In genomic region chr11:62542111-62542745, GRCh38 we compare ENCODE assay signal across 8 cellular contexts. TPM values are rescaled to one million over a fixed set of nuclear protein-coding genes. Genes with fewer than 3 reads are reported as not detected.
DNase-seq lines count a peak whose midpoint lies in the region; ATAC-seq and TF ChIP-seq lines count a peak whose summit lies in the region.

No MANE protein-coding gene starts in this region.

- ATAC-seq in Right ventricle myocardium inferior (no peak), lung (ENCODE audit: insufficient read depth, low FRiP score) (no peak), GM18511 (IDR thresholded peaks at IDR 0.05; ENCODE audit: unreplicated experiment) (no peak)

- 55 to 63% (median 61%) methylated on average over 6 of the region's 6 CpGs for WGBS in adrenal gland, 4 donors
- WGBS in lung, 2 donors: 50 to 75% methylated on average over 6 of the region's 6 CpGs
- 4 to 6% methylated on average over 6 of the region's 6 CpGs for WGBS in lower leg skin, 2 donors

- H3K9me3 ChIP-seq in right atrium auricular region (no peaks in the 10 kb centered on the region), adrenal gland (replicated peaks in 1 of 3) (no peaks in the 10 kb centered on the region), lung (ENCODE audit: control insufficient read depth in 2 of 2, insufficient read depth in 1 of 2, low read length in 1 of 2) (no peaks in the 10 kb centered on the region), vagina (no peaks in the 10 kb centered on the region)

- intact Hi-C loops in Right ventricle myocardium inferior (cut with DNase I): loop anchor here (2.0 to 5.0 kb wide), 2 partner anchors 117 to 145 kb away; no protein-coding TSS in a partner anchor
- intact Hi-C loops in adrenal gland (cut with DNase I): loop anchor here (5.0 kb wide), 1 partner anchor 120 kb away; no protein-coding TSS in a partner anchor
- intact Hi-C loops in vagina (cut with DNase I): loop anchor here (5.0 kb wide), 2 partner anchors 95 to 120 kb away; no protein-coding TSS in a partner anchor
- intact Hi-C loops in lower leg skin (cut with DNase I; ENCODE audit: low total_unique reads): loop anchor here (5.0 kb wide), 3 partner anchors 45 to 145 kb away; no protein-coding TSS in a partner anchor

- TF ChIP-seq POLR2A in adrenal gland (IDR thresholded peaks at IDR 0.05) (no peak), vagina (IDR thresholded peaks at IDR 0.05) (no peak), lower leg skin (IDR thresholded peaks at IDR 0.05) (no peak)

- peaks cover 2 to 82% of the 10 kb centered on the region in 2 donors for H3K4me1 ChIP-seq in right atrium auricular region
- peaks cover 48 to 75% of the 10 kb centered on the region in 2 donors for H3K4me1 ChIP-seq in adrenal gland (replicated peaks in 1 of 2)
- H3K4me1 ChIP-seq in lung (ENCODE audit: control insufficient read depth in 2 of 2, insufficient read depth in 2 of 2, low read length in 2 of 2): peaks cover 38 to 42% of the 10 kb centered on the region in 2 donors
- H3K4me1 ChIP-seq in vagina: peaks cover 75% of the 10 kb centered on the region

- TF ChIP-seq CTCF in right atrium auricular region (IDR thresholded peaks at IDR 0.05) (no peak), adrenal gland (IDR thresholded peaks at IDR 0.05) (no peak), lung (IDR thresholded peaks at IDR 0.05; ENCODE audit: control extremely low read depth, extremely low read depth) (no peak), vagina (IDR thresholded peaks at IDR 0.05) (no peak), lower leg skin (IDR thresholded peaks at IDR 0.05) (no peak)

- DNase-seq in right atrium auricular region (ENCODE audit: low spot score): no peak
- DNase-seq in Right ventricle myocardium inferior (ENCODE audit: missing footprints): no peak
- no peak for DNase-seq in adrenal gland
- DNase-seq in lung (ENCODE audit: low spot score): no peak
- no peak for DNase-seq in vagina (ENCODE audit: extremely low spot score in 2 of 2)
- DNase-seq in NCI-H1930 (lab: John Stamatoyannopoulos, UW): no peak
- DNase-seq in lower leg skin (ENCODE audit: low spot score in 2 of 2): no peak

- H3K27me3 ChIP-seq in right atrium auricular region (no peaks in the 10 kb centered on the region), adrenal gland (no peaks in the 10 kb centered on the region), lung (ENCODE audit: control insufficient read depth, insufficient read depth) (no peaks in the 10 kb centered on the region), vagina (no peaks in the 10 kb centered on the region)

- H3K4me3 ChIP-seq in right atrium auricular region (peak overlapping the region; percentile 93 to 97), adrenal gland (peak overlapping the region in 1 of 4 donors; percentile 93), lung (no peak overlapping the region), vagina (peak overlapping the region; percentile 99 to 100), lower leg skin (ENCODE audit: low read depth, poor library complexity, severe bottlenecking) (no peak overlapping the region)

- H3K27ac ChIP-seq in right atrium auricular region: peak overlapping the region; percentile 97 to 100
- H3K27ac ChIP-seq in adrenal gland: peak overlapping the region in 4 of 5 donors; percentile 28 to 96 (median 62)
- peak overlapping the region; percentile 98 to 100 for H3K27ac ChIP-seq in lung (ENCODE audit: low read depth in 1 of 2, low read length in 1 of 2)
- peak overlapping the region; percentile 100 for H3K27ac ChIP-seq in vagina

- H3K36me3 ChIP-seq in right atrium auricular region (no peaks in the 10 kb centered on the region), adrenal gland (replicated peaks in 1 of 2) (no peaks in the 10 kb centered on the region), lung (ENCODE audit: control insufficient read depth in 2 of 2, insufficient read depth in 2 of 2, low read length in 2 of 2) (no peaks in the 10 kb centered on the region), vagina (no peaks in the 10 kb centered on the region)

RNA-seq across cellular contexts. Expression of gene AHNAK, which starts 4.4 kb away (rescaled TPM):
- total RNA-seq in right atrium auricular region (100 to 1,000 TPM; 270 to 441 TPM), Right ventricle myocardium inferior (332 TPM), adrenal gland (100 to 1,000 TPM; 121 to 307 (median 204) TPM), lung (100 to 1,000 TPM; 396 to 707 TPM), vagina (828 TPM), lower leg skin (1,000 to 10,000 TPM; 1,345 to 1,611 (median 1,532) TPM)
- polyA plus RNA-seq in adrenal gland (10 to 100 TPM; 32.0 to 35.4 (median 32.7) TPM), lung (10 to 100 TPM; 66.5 to 79.9 TPM)

RNA-seq across cellular contexts. Expression of gene EEF1G, which starts 31.5 kb away (rescaled TPM):
- total RNA-seq in right atrium auricular region (1,000 to 10,000 TPM in 1 of 2 donors, 100 to 1,000 TPM in 1; 707 to 1,175 TPM), Right ventricle myocardium inferior (907 TPM), adrenal gland (1,000 to 10,000 TPM in 6 of 8 donors, 100 to 1,000 TPM in 2; 943 to 1,585 (median 1,183) TPM), lung (1,000 to 10,000 TPM in 1 of 2 donors, 100 to 1,000 TPM in 1; 941 to 1,160 TPM), vagina (1,183 TPM), lower leg skin (1,000 to 10,000 TPM; 2,343 to 3,224 (median 2,571) TPM)
- polyA plus RNA-seq in adrenal gland (1,000 to 10,000 TPM in 1 of 3 donors, 100 to 1,000 TPM in 2; 646 to 1,257 (median 934) TPM), lung (1,000 to 10,000 TPM; 1,043 to 1,130 TPM)

RNA-seq across cellular contexts. Expression of gene TUT1, which starts 49.1 kb away (rescaled TPM):
- 1 to 10 TPM; 5.4 to 5.7 TPM for total RNA-seq in right atrium auricular region
- 13.7 TPM for total RNA-seq in Right ventricle myocardium inferior
- total RNA-seq in adrenal gland: 10 to 100 TPM in 7 of 8 donors, 1 to 10 TPM in 1; 7.0 to 32.4 (median 15.5) TPM
- 10 to 100 TPM in 2 of 3 donors, 1 to 10 TPM in 1; 9.4 to 67.6 (median 34.0) TPM for polyA plus RNA-seq in adrenal gland
- total RNA-seq in lung: 10 to 100 TPM; 10.8 to 19.4 TPM
- 10 to 100 TPM; 15.2 to 21.9 TPM for polyA plus RNA-seq in lung
- total RNA-seq in vagina: 12.0 TPM
- 10 to 100 TPM; 11.0 to 29.8 (median 15.8) TPM for total RNA-seq in lower leg skin

RNA-seq across cellular contexts. Expression of gene MTA2, which starts 59.4 kb away (rescaled TPM):
- total RNA-seq in right atrium auricular region: 10 to 100 TPM; 30.0 to 40.5 TPM
- 34.1 TPM for total RNA-seq in Right ventricle myocardium inferior
- 10 to 100 TPM; 66.9 to 97.3 (median 74.3) TPM for total RNA-seq in adrenal gland
- polyA plus RNA-seq in adrenal gland: 10 to 100 TPM; 66.5 to 82.4 (median 73.5) TPM
- total RNA-seq in lung: 10 to 100 TPM; 53.7 to 74.4 TPM
- polyA plus RNA-seq in lung: 10 to 100 TPM; 57.0 to 62.2 TPM
- total RNA-seq in vagina: 96.3 TPM
- total RNA-seq in lower leg skin: 100 to 1,000 TPM in 2 of 4 donors, 10 to 100 TPM in 2; 91.3 to 139 (median 98.3) TPM

Comparison
In these comparisons a context has a peak if more than half of its experiments do, and no peak if none do; other contexts are left out.
1. H3K4me3 ChIP-seq: peak in right atrium auricular region (2 of 2) and vagina (2 of 2); none in lung (single experiment) and lower leg skin (single experiment).
2. Peak in every context shown above with its lines, with median percentiles within 50 percentile points of each other: H3K27ac ChIP-seq.